Comparison of ENCODE assay signal across 12 cellular contexts in the genomic region with DNA sequence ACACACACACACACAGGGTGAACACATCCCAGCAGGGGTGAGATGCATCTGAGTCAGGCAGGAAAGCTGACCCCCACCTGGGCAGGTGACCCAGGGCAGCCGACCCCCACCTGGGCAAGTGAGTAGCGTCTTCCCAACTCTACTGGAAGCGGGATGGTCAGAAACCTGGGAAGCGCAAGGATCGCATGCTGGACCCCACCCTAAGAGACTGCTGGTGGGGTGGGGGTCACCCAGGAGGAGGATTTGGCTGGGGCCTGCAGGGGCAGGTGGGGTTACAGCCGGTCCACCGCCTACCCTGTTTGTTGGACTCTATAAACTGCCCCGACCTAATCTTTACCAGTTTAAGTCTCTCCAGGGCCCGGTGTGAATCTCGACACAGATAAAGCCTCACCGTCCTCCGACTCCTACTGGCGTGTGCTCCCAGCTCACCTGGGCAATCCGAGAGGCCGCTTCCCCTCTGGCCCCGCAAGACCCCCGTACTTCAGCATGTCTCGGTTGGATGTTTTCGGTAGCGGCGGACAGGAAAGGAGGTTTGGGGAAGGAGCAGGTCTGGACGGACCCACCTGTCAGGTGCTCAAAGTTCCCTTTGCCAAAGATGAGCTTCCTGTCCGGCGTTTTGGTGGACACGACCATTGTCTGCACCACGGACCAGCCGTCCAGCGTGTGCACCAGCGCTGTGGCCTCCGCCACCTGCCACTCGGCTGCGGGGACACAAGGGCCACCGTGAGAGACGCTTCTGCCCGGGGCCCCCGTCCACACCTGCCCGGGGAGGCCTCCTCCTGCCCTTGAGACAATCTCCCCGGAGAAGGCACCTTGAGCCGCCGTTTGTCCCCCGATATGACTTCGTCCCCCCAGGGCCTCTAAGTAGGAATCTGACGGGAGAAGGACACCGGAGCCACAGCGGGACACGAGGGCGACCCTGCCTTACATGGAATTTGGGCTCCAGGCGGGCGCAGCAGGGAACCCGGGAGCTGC. TPM values are rescaled to one million over a fixed set of nuclear protein-coding genes. Genes with fewer than 3 reads are reported as not detected.
DNase-seq lines count a peak whose midpoint lies in the region; ATAC-seq and TF ChIP-seq lines count a peak whose summit lies in the region.
"Had no signal": no experiment of that assay in that cellular context is flagged by ENCODE, and none has a peak within 500 bp of the region (broad histone marks: within the 10 kb centered on the region; RNA-seq: fewer than 3 reads in every experiment).

No MANE protein-coding gene starts in this region.

- H3K9me3 ChIP-seq in CD4-positive, alpha-beta memory T cell (ENCODE audit: control insufficient read depth in 1 of 2, low read length in 2 of 2) = no peaks in the 10 kb centered on the region
- no peaks in the 10 kb centered on the region for H3K9me3 ChIP-seq in neural progenitor cell (ENCODE audit: low read depth)
- H3K9me3 ChIP-seq: MG63 had no signal

- CTCF ChIA-PET in CD4-positive, alpha-beta memory T cell (lab: Charles Lee; ENCODE audit: partially characterized antibody) = no interaction called here

- H3K27ac ChIP-seq in CD4-positive, alpha-beta memory T cell (ENCODE audit: low read depth, low read length) = no peak overlapping the region
- H3K27ac ChIP-seq in neural progenitor cell = peak overlapping the region; percentile 6

- H3K27ac Mint-ChIP-seq in CD4-positive, alpha-beta memory T cell = peak overlapping the region in 5 of 7 donors; percentile 22 to 95 (median 73)
- peak overlapping the region in 1 of 3 donors; percentile 67 for H3K27ac Mint-ChIP-seq in IgD-negative memory B cell
- peak overlapping the region; percentile 50 for H3K27ac Mint-ChIP-seq in dendritic cell treated with granulocyte-macrophage colony-stimulating factor and Interleukin-4, amounts not matched to agents 40 ng/mL and 50 ng/mL, for 4 days
- H3K27ac Mint-ChIP-seq in neural progenitor cell = no peak overlapping the region

- TF ChIP-seq CTCF in neural progenitor cell (IDR thresholded peaks at IDR 0.05) = no peak
- no peak for TF ChIP-seq CTCF in foreskin fibroblast (IDR thresholded peaks at IDR 0.05; ENCODE audit: low read depth, low read length)

- H3K9me3 Mint-ChIP-seq in CD4-positive, alpha-beta memory T cell = peaks cover 0 to 7% (median 0%) of the 10 kb centered on the region in 8 donors
- H3K9me3 Mint-ChIP-seq in IgD-negative memory B cell (no peaks in the 10 kb centered on the region), neural progenitor cell (no peaks in the 10 kb centered on the region)
- H3K9me3 Mint-ChIP-seq in dendritic cell treated with granulocyte-macrophage colony-stimulating factor and Interleukin-4, amounts not matched to agents 40 ng/mL and 50 ng/mL, for 4 days = no peaks in the 10 kb centered on the region

- H3F3A ChIP-seq in neural progenitor cell (ENCODE audit: low read depth) = peaks cover 15% of the 10 kb centered on the region

- no peak for ATAC-seq in HG02870 (IDR thresholded peaks at IDR 0.05; ENCODE audit: unreplicated experiment)

- peaks cover 17% of the 10 kb centered on the region for H4K20me1 ChIP-seq in neural progenitor cell (ENCODE audit: low read depth)

- peaks cover 29% of the 10 kb centered on the region for H3K4me1 ChIP-seq in CD4-positive, alpha-beta memory T cell (ENCODE audit: insufficient read depth, low read length)
- peaks cover 5% of the 10 kb centered on the region for H3K4me1 ChIP-seq in neural progenitor cell

- POLR2A ChIA-PET in CD4-positive, alpha-beta memory T cell (lab: Charles Lee; ENCODE audit: partially characterized antibody) = no interaction called here

- no peak overlapping the region for H2AFZ ChIP-seq in neural progenitor cell (replicated peaks)

- peaks cover 14 to 32% of the 10 kb centered on the region in 2 donors for H3K36me3 Mint-ChIP-seq in CD4-positive, alpha-beta memory T cell
- H3K36me3 Mint-ChIP-seq in IgD-negative memory B cell (peaks cover 7% of the 10 kb centered on the region), neural progenitor cell (peaks cover 12% of the 10 kb centered on the region)
- H3K36me3 Mint-ChIP-seq in dendritic cell treated with granulocyte-macrophage colony-stimulating factor and Interleukin-4, amounts not matched to agents 40 ng/mL and 50 ng/mL, for 4 days (ENCODE audit: low read depth) = peaks cover 21% of the 10 kb centered on the region

- peaks cover 6 to 24% (median 15%) of the 10 kb centered on the region in 4 donors for H3K4me1 Mint-ChIP-seq in CD4-positive, alpha-beta memory T cell
- H3K4me1 Mint-ChIP-seq in IgD-negative memory B cell (peaks cover 4 to 9% (median 7%) of the 10 kb centered on the region in 3 donors), neural progenitor cell (peaks cover 5% of the 10 kb centered on the region)
- H3K4me1 Mint-ChIP-seq in dendritic cell treated with granulocyte-macrophage colony-stimulating factor and Interleukin-4, amounts not matched to agents 40 ng/mL and 50 ng/mL, for 4 days (ENCODE audit: low read depth) = peaks cover 6% of the 10 kb centered on the region

- no peak overlapping the region for H3K4me2 ChIP-seq in neural progenitor cell

- no peak overlapping the region for H3K9ac ChIP-seq in neural progenitor cell

- no peak for DNase-seq in CD4-positive, alpha-beta memory T cell
- DNase-seq in neural progenitor cell (ENCODE audit: low spot score) (no peak), NCI-H1694 treated with DMSO at 0.1 percent for 48 hours (lab: John Stamatoyannopoulos, UW) (no peak), foreskin fibroblast (no peak)
- DNase-seq in stimulated activated naive CD4-positive, alpha-beta T cell (lab: John Stamatoyannopoulos, UW) = no peak
- DNase-seq: activated gamma-delta T cell; effector CD8-positive, alpha-beta T cell; MG63; NCI-H69 had no signal

- H3K36me3 ChIP-seq in CD4-positive, alpha-beta memory T cell (ENCODE audit: insufficient read depth, low read length) = peaks cover 31% of the 10 kb centered on the region
- no peaks in the 10 kb centered on the region for H3K36me3 ChIP-seq in neural progenitor cell

- H3K79me2 ChIP-seq in neural progenitor cell (ENCODE audit: low read depth) = peaks cover 32% of the 10 kb centered on the region

- H3K4me3 ChIP-seq in CD4-positive, alpha-beta memory T cell (ENCODE audit: low read length in 2 of 2) = no peak overlapping the region
- H3K4me3 ChIP-seq in neural progenitor cell (no peak overlapping the region), foreskin fibroblast (ENCODE audit: low read depth in 1 of 2, low read length in 2 of 2) (no peak overlapping the region)
- H3K4me3 ChIP-seq: MG63 had no signal

- intact Hi-C loops in CD4-positive, alpha-beta memory T cell (cut with micrococcal nuclease) = loop anchor here (5.0 kb wide), 1 partner anchor 891 kb away; no protein-coding TSS in a partner anchor
- intact Hi-C loops in dendritic cell treated with granulocyte-macrophage colony-stimulating factor and Interleukin-4, amounts not matched to agents 40 ng/mL and 50 ng/mL, for 4 days (cut with micrococcal nuclease) = no loop called here

- H3K4me3 Mint-ChIP-seq in CD4-positive, alpha-beta memory T cell = peak overlapping the region in 3 of 8 donors; percentile 20 to 63 (median 29)
- H3K4me3 Mint-ChIP-seq in IgD-negative memory B cell = peak overlapping the region in 3 of 4 donors; percentile 12 to 71 (median 23)
- peak overlapping the region; percentile 21 for H3K4me3 Mint-ChIP-seq in dendritic cell treated with granulocyte-macrophage colony-stimulating factor and Interleukin-4, amounts not matched to agents 40 ng/mL and 50 ng/mL, for 4 days
- H3K4me3 Mint-ChIP-seq in neural progenitor cell = peak overlapping the region; percentile 68

- peaks cover 0 to 2% of the 10 kb centered on the region in 2 donors for H3K27me3 Mint-ChIP-seq in CD4-positive, alpha-beta memory T cell
- H3K27me3 Mint-ChIP-seq in IgD-negative memory B cell (no peaks in the 10 kb centered on the region), neural progenitor cell (ENCODE audit: insufficient read depth, low read depth) (peaks cover 11% of the 10 kb centered on the region)
- peaks cover 11% of the 10 kb centered on the region for H3K27me3 Mint-ChIP-seq in dendritic cell treated with granulocyte-macrophage colony-stimulating factor and Interleukin-4, amounts not matched to agents 40 ng/mL and 50 ng/mL, for 4 days

- no peaks in the 10 kb centered on the region for H3K27me3 ChIP-seq in CD4-positive, alpha-beta memory T cell (ENCODE audit: insufficient read depth, low read length)
- H3K27me3 ChIP-seq in neural progenitor cell = no peaks in the 10 kb centered on the region

RNA-seq across cellular contexts. Expression of a gene that starts 2.0 kb away (rescaled TPM):
- total RNA-seq in CD4-positive, alpha-beta memory T cell = 10 to 100 TPM; 77.1 to 79.3 TPM
- 10 to 100 TPM; 34.8 to 49.4 TPM for polyA plus RNA-seq in CD4-positive, alpha-beta memory T cell
- 40.8 TPM for polyA plus RNA-seq in IgD-negative memory B cell
- total RNA-seq in neural progenitor cell (ENCODE audit: low replicate concordance) = 16.6 and 52.6 TPM in 2 replicates

RNA-seq across cellular contexts. Expression of a gene that starts 35.5 kb away (rescaled TPM):
- total RNA-seq in CD4-positive, alpha-beta memory T cell = 10 to 100 TPM; 28.3 to 28.7 TPM
- 1 to 10 TPM; 3.1 to 8.4 TPM for polyA plus RNA-seq in CD4-positive, alpha-beta memory T cell
- polyA plus RNA-seq in IgD-negative memory B cell = 10.3 TPM
- total RNA-seq in neural progenitor cell (ENCODE audit: low replicate concordance) = 25.7 and 76.4 TPM in 2 replicates
